8 cellular contexts compared by ENCODE assay signal in genomic region chr15:65792988-65793812, GRCh38. TPM values are rescaled to one million over a fixed set of nuclear protein-coding genes. Genes with fewer than 3 reads are reported as not detected.
DNase-seq lines count a peak whose midpoint lies in the region; ATAC-seq and TF ChIP-seq lines count a peak whose summit lies in the region.

No MANE protein-coding gene starts in this region.

- peak overlapping the region; percentile 86 for H3K4me3 Mint-ChIP-seq in central memory CD8-positive, alpha-beta T cell
- peak overlapping the region; percentile 89 to 99 (median 93) for H3K4me3 Mint-ChIP-seq in naive thymus-derived CD4-positive, alpha-beta T cell

- POLR2A ChIA-PET in AG04449 (lab: Yijun Ruan, JAX), result no interaction called here
- POLR2A ChIA-PET in naive thymus-derived CD4-positive, alpha-beta T cell (lab: Charles Lee), result interaction anchor here (0.8 to 6.6 kb wide), 14 partner anchors 9 to 186 kb away, joined by 3 to 67 read pairs (median 20); partner anchors contain the start of gene RAB11A

- H3K9me3 ChIP-seq in naive thymus-derived CD4-positive, alpha-beta T cell (ENCODE audit: control insufficient read depth in 2 of 3, low read length in 3 of 3), result no peaks in the 10 kb centered on the region

- CTCF ChIA-PET in AG04449 (lab: Yijun Ruan, JAX), result interaction anchor here (0.6 to 1.2 kb wide), 3 partner anchors 11 to 493 kb away, joined by 3 to 4 read pairs (median 3); no protein-coding TSS in a partner anchor
- CTCF ChIA-PET in naive thymus-derived CD4-positive, alpha-beta T cell (lab: Charles Lee), result interaction anchor here (1.1 to 2.1 kb wide), 6 partner anchors 14 to 40 kb away, joined by 3 to 7 read pairs (median 4); no protein-coding TSS in a partner anchor

- peak overlapping the region; percentile 99 for H3K27ac ChIP-seq in naive thymus-derived CD4-positive, alpha-beta T cell (ENCODE audit: low read depth, low read length)

- H3K27me3 Mint-ChIP-seq in central memory CD8-positive, alpha-beta T cell, result no peaks in the 10 kb centered on the region
- no peaks in the 10 kb centered on the region for H3K27me3 Mint-ChIP-seq in naive thymus-derived CD4-positive, alpha-beta T cell

- H3K27me3 ChIP-seq in naive thymus-derived CD4-positive, alpha-beta T cell (ENCODE audit: control insufficient read depth in 2 of 2, insufficient read depth in 2 of 2, low read length in 2 of 2), result no peaks in the 10 kb centered on the region

- peaks cover 18% of the 10 kb centered on the region for H3K36me3 Mint-ChIP-seq in central memory CD8-positive, alpha-beta T cell (ENCODE audit: insufficient read depth)
- peaks cover 0 to 3% (median 0%) of the 10 kb centered on the region in 5 donors for H3K36me3 Mint-ChIP-seq in naive thymus-derived CD4-positive, alpha-beta T cell

- peak overlapping the region; percentile 99 for H3K27ac Mint-ChIP-seq in central memory CD8-positive, alpha-beta T cell (ENCODE audit: low read depth)
- peak overlapping the region; percentile 94 to 100 (median 98) for H3K27ac Mint-ChIP-seq in naive thymus-derived CD4-positive, alpha-beta T cell

- H3K9me3 Mint-ChIP-seq in central memory CD8-positive, alpha-beta T cell, result no peaks in the 10 kb centered on the region
- H3K9me3 Mint-ChIP-seq in naive thymus-derived CD4-positive, alpha-beta T cell, result no peaks in the 10 kb centered on the region

- H3K36me3 ChIP-seq in naive thymus-derived CD4-positive, alpha-beta T cell (ENCODE audit: control insufficient read depth in 2 of 3, insufficient read depth in 3 of 3, low read length in 3 of 3), result peaks cover 0 to 5% (median 0%) of the 10 kb centered on the region in 3 experiments

- TF ChIP-seq CTCF in AG04449 (IDR thresholded peaks at IDR 0.05; ENCODE audit: insufficient read depth, low read length, missing control alignments), result no peak

- peaks cover 45% of the 10 kb centered on the region for H3K4me1 Mint-ChIP-seq in central memory CD8-positive, alpha-beta T cell
- H3K4me1 Mint-ChIP-seq in naive thymus-derived CD4-positive, alpha-beta T cell, result peaks cover 14 to 66% (median 46%) of the 10 kb centered on the region in 7 donors

- H3K4me3 ChIP-seq in AG04449 (ENCODE audit: low read depth, low read length), result peak overlapping the region; percentile 92
- peak overlapping the region; percentile 93 for H3K4me3 ChIP-seq in Jurkat, Clone E6-1 (ENCODE audit: low read length)
- H3K4me3 ChIP-seq in naive thymus-derived CD4-positive, alpha-beta T cell (ENCODE audit: low read length), result peak overlapping the region; percentile 91

- intact Hi-C loops in naive thymus-derived CD4-positive, alpha-beta T cell (cut with micrococcal nuclease), result loop anchor here (1.0 to 10.0 kb wide), 10 partner anchors 14 to 898 kb away; partner anchors contain the start of genes DPP8 (in 1 of the 2), RAB11A (in 1 of the 2) and RNU5B-1 (in 1 of the 2)

- peaks cover 20 to 28% of the 10 kb centered on the region in 2 donors for H3K4me1 ChIP-seq in naive thymus-derived CD4-positive, alpha-beta T cell (ENCODE audit: control insufficient read depth in 2 of 2, insufficient read depth in 2 of 2, low read length in 2 of 2)

- DNase-seq in AG04449 (ENCODE audit: low read depth, low spot score), result no peak
- DNase-seq in Jurkat, Clone E6-1 (ENCODE audit: low read depth, low spot score), result no peak
- no peak for DNase-seq in central memory CD8-positive, alpha-beta T cell (ENCODE audit: low spot score in 2 of 2)
- no peak for DNase-seq in naive thymus-derived CD4-positive, alpha-beta T cell
- no peak for DNase-seq in Ammon's horn (ENCODE audit: low spot score)
- DNase-seq in midbrain (lab: John Stamatoyannopoulos, UW), result no peak
- no peak for DNase-seq in HUDEP-2 (lab: John Stamatoyannopoulos, UW; ENCODE audit: unreplicated experiment in 76 of 76)

- ATAC-seq in central memory CD8-positive, alpha-beta T cell (replicated peaks; ENCODE audit: extremely low read depth, poor library complexity, severe bottlenecking), result no peak
- no peak for ATAC-seq in naive thymus-derived CD4-positive, alpha-beta T cell
- no peak for ATAC-seq in GM18519 (IDR thresholded peaks at IDR 0.05; ENCODE audit: low FRiP score, unreplicated experiment)

RNA-seq across cellular contexts. Expression of gene DENND4A, which starts 1.1 kb away (rescaled TPM):
- 14.8 TPM for polyA plus RNA-seq in Jurkat, Clone E6-1 (2012; ENCODE audit: insufficient read depth, insufficient read length)
- total RNA-seq in naive thymus-derived CD4-positive, alpha-beta T cell, result 10 to 100 TPM; 40.0 to 67.9 (median 64.6) TPM
- polyA plus RNA-seq in naive thymus-derived CD4-positive, alpha-beta T cell, result 10 to 100 TPM; 14.1 to 14.9 TPM
